22 cellular contexts compared by ENCODE assay signal in the genomic region with DNA sequence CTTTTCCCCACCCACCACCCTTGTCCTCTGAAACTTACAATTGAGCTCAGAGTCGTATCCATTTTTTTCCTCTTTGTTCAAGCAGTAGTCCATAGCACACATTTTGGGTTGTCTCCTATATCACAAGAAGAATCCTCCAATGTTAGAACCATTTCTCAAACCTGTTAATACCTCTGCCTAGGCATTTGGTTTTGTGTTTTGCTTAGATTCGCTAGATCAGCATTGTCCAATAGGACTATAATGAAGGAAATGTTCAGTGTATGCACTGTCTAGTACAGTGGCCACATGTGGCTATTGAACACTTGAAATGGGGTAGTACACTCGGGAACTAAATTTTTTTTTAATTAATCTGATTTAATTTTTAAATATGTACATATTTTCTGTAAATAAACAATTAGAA. TPM values are rescaled to one million over a fixed set of nuclear protein-coding genes. Genes with fewer than 3 reads are reported as not detected.
DNase-seq lines count a peak whose midpoint lies in the region; ATAC-seq, FAIRE-seq and TF ChIP-seq lines count a peak whose summit lies in the region.
"Had no signal": no experiment of that assay in that cellular context is flagged by ENCODE, and none has a peak within 500 bp of the region (broad histone marks: within the 10 kb centered on the region; RNA-seq: fewer than 3 reads in every experiment).

No MANE protein-coding gene starts in this region.

- H3K9ac ChIP-seq in K562 (ENCODE audit: insufficient read depth in 1 of 2, low read depth in 2 of 2, low read length in 2 of 2), result peak overlapping the region in 1 of 2 experiments; percentile 25; a peak in 2 of 4 replicates
- H3K9ac ChIP-seq: BLaER1 treated with 17β-estradiol and CSF1 and Interleukin-3, amounts not matched to agents 10 nM and 100 nM had no signal

- no peak overlapping the region for H3K4me3 ChIP-seq in A549
- H3K4me3 ChIP-seq in HEK293 (ENCODE audit: low read depth, low read length), result no peak overlapping the region
- no peak overlapping the region for H3K4me3 ChIP-seq in K562
- no peak overlapping the region for H3K4me3 ChIP-seq in neutrophil (ENCODE audit: low read depth in 1 of 2, low read length in 1 of 2)
- no peak overlapping the region for H3K4me3 ChIP-seq in aorta (ENCODE audit: low read length in 2 of 2)
- H3K4me3 ChIP-seq: BLaER1 treated with 17β-estradiol and CSF1 and Interleukin-3, amounts not matched to agents 10 nM and 100 nM; GM12878; HAP-1 had no signal

- CTCF ChIA-PET in A549 (lab: Yijun Ruan, JAX) (interaction anchor here (0.7 to 3.1 kb wide), 7 partner anchors 9 to 194 kb away, joined by 3 to 17 read pairs (median 4); no protein-coding TSS in a partner anchor), HEK293 (lab: Yijun Ruan, JAX) (interaction anchor here (1.7 kb wide), 1 partner anchor 13 kb away, joined by 3 read pairs; a partner anchor contains a TSS), K562 (lab: Yijun Ruan, JAX; ENCODE audit: low intra/inter-chr PET ratio) (no interaction called here)

- H2AFZ ChIP-seq in K562 (ENCODE audit: low read depth, low read length), result peak overlapping the region; percentile 53; the same call in 1 of the 2 replicates

- BruUV-seq in K562 (replicated peaks; lab: Mats Ljungman, UMichigan), result no TSS peak

- FAIRE-seq in A549 (lab: Jason Lieb, UNC), result peak; percentile 56
- no peak for FAIRE-seq in K562 (lab: Jason Lieb, UNC)
- FAIRE-seq: D721Med, GM12878, GM19239, H54 had no signal

- POLR2A ChIA-PET in A549 (lab: Yijun Ruan, JAX), result interaction anchor here (1.1 to 1.2 kb wide), 2 partner anchors 12 to 44 kb away, joined by 4 to 5 read pairs; a partner anchor contains a TSS
- POLR2A ChIA-PET in HEK293 (lab: Yijun Ruan, JAX), result interaction anchor here (1.4 to 3.1 kb wide), 2 partner anchors 13 to 163 kb away, joined by 5 to 20 read pairs; a partner anchor contains a TSS
- POLR2A ChIA-PET in K562 (lab: Yijun Ruan, JAX), result interaction anchor here (0.7 to 2.7 kb wide), 2 partner anchors 13 to 22 kb away, joined by 3 to 18 read pairs; a partner anchor contains a TSS

- TF ChIP-seq RAD21 in A549 (conservative IDR thresholded peaks at IDR 0.05 in 1 of 2, IDR thresholded peaks at IDR 0.05 in 1 of 2) (no peak), K562 (CRISPR knock-in tag; conservative IDR thresholded peaks at IDR 0.05 in 1 of 2, IDR thresholded peaks at IDR 0.05 in 1 of 2) (no peak)

- H3K27ac ChIP-seq in A549 (no peak overlapping the region), HEK293 (ENCODE audit: extremely low read depth, low read depth, low read length) (no peak overlapping the region), K562 (ENCODE audit: extremely low read depth, low read depth, low read length) (peak overlapping the region; percentile 62; the same call in 2 of the 3 replicates), neutrophil (peak overlapping the region; percentile 42), aorta (ENCODE audit: low read depth in 1 of 2, low read length in 2 of 2) (no peak overlapping the region)
- H3K27ac ChIP-seq: BLaER1 treated with 17β-estradiol and CSF1 and Interleukin-3, amounts not matched to agents 10 nM and 100 nM had no signal

- DNase-seq in A549 (ENCODE audit: low read depth in 1 of 2, low spot score in 1 of 2) (no peak), K562 (ENCODE audit: extremely low read depth in 1 of 4, low spot score in 3 of 4) (peak in 1 of 4 experiments; percentile 30), Ammon's horn (ENCODE audit: low spot score) (no peak), aorta (no peak)
- no peak for DNase-seq in effector CD8-positive, alpha-beta T cell (lab: John Stamatoyannopoulos, UW)
- DNase-seq: BE2C; CD4-positive, alpha-beta T cell; CD8-positive, alpha-beta memory T cell; DMS 273 treated with DMSO at 0.1 percent for 48 hours; DMS79; EL; GDM1; GOT3 had no signal

- TF ChIP-seq EP300 in A549 (IDR thresholded peaks at IDR 0.05) (no peak), K562 (IDR thresholded peaks at IDR 0.05; ENCODE audit: low read length) (no peak)

- peaks cover 17% of the 10 kb centered on the region; the same call in 2 of the 3 replicates for H3K79me2 ChIP-seq in K562 (ENCODE audit: control insufficient read depth, insufficient read depth, low read length)

- TF ChIP-seq CTCF in A549 (IDR thresholded peaks at IDR 0.05), result no peak
- no peak for TF ChIP-seq CTCF in HEK293 (tag by site-specific recombination; IDR thresholded peaks at IDR 0.05)
- no peak for TF ChIP-seq CTCF in K562 (IDR thresholded peaks at IDR 0.05 in 2 of 3, conservative IDR thresholded peaks at IDR 0.05 in 1 of 3; ENCODE audit: insufficient read depth in 2 of 3, low read depth in 1 of 3, low read length in 3 of 3)
- no peak for TF ChIP-seq CTCF in neutrophil (IDR thresholded peaks at IDR 0.05)

- no peaks in the 10 kb centered on the region for H3K27me3 ChIP-seq in K562 (ENCODE audit: control insufficient read depth in 2 of 2, insufficient read depth in 2 of 2, low read length in 2 of 2)
- no peaks in the 10 kb centered on the region for H3K27me3 ChIP-seq in neutrophil
- H3K27me3 ChIP-seq in aorta (ENCODE audit: control insufficient read depth in 1 of 2, insufficient read depth in 2 of 2, low read length in 1 of 2), result no peaks in the 10 kb centered on the region
- H3K27me3 ChIP-seq: BE2C; BLaER1 treated with 17β-estradiol and CSF1 and Interleukin-3, amounts not matched to agents 10 nM and 100 nM had no signal

- H3K4me2 ChIP-seq in A549 (no peak overlapping the region), K562 (ENCODE audit: insufficient read depth, low read length) (peak overlapping the region; percentile 32; the same call in 1 of the 2 replicates)
- H3K4me2 ChIP-seq: BLaER1 treated with 17β-estradiol and CSF1 and Interleukin-3, amounts not matched to agents 10 nM and 100 nM had no signal

- H3K36me3 ChIP-seq in HEK293 (ENCODE audit: control insufficient read depth in 2 of 2, insufficient read depth in 1 of 2, low read length in 2 of 2), result peaks cover 49 to 93% of the 10 kb centered on the region in 2 experiments
- peaks cover 51% of the 10 kb centered on the region for H3K36me3 ChIP-seq in K562 (ENCODE audit: control insufficient read depth, insufficient read depth, low read length)
- H3K36me3 ChIP-seq in neutrophil, result peaks cover 5% of the 10 kb centered on the region
- H3K36me3 ChIP-seq in aorta (ENCODE audit: control insufficient read depth in 1 of 2, insufficient read depth in 2 of 2, low read length in 1 of 2), result peaks cover 0 to 2% of the 10 kb centered on the region in 2 donors

- in situ Hi-C loops in K562 (cut with MboI), result no loop called here

- no peaks in the 10 kb centered on the region for H3K9me3 ChIP-seq in A549
- no peaks in the 10 kb centered on the region for H3K9me3 ChIP-seq in HEK293 (ENCODE audit: control insufficient read depth, insufficient read depth, low read depth, low read length)
- no peaks in the 10 kb centered on the region for H3K9me3 ChIP-seq in K562 (replicated peaks; ENCODE audit: control insufficient read depth, insufficient read depth, low read depth, low read length)
- no peaks in the 10 kb centered on the region for H3K9me3 ChIP-seq in neutrophil
- no peaks in the 10 kb centered on the region for H3K9me3 ChIP-seq in aorta (ENCODE audit: control insufficient read depth, low read length)
- H3K9me3 ChIP-seq: BE2C, HAP-1 had no signal

- 90% methylated on average over 3 of the region's 3 CpGs for WGBS in A549 (ENCODE audit: missing lambda C conversion rate)
- WGBS in K562 (ENCODE audit: insufficient coverage, low coverage, missing lambda C conversion rate), result 31% methylated on average over 3 of the region's 3 CpGs
- 90 to 92% methylated on average over 3 of the region's 3 CpGs for WGBS in aorta, 2 donors

- H3K9me1 ChIP-seq in K562 (ENCODE audit: control insufficient read depth, insufficient read depth, low read length), result no peaks in the 10 kb centered on the region

- no peak for TF ChIP-seq POLR2A in A549 (IDR thresholded peaks at IDR 0.05; ENCODE audit: low read length)
- no peak for TF ChIP-seq POLR2A in K562 (conservative IDR thresholded peaks at IDR 0.05)

- H4K20me1 ChIP-seq in K562 (replicated peaks; ENCODE audit: control insufficient read depth, insufficient read depth, low read length), result no peaks in the 10 kb centered on the region
- H4K20me1 ChIP-seq: BLaER1 treated with 17β-estradiol and CSF1 and Interleukin-3, amounts not matched to agents 10 nM and 100 nM had no signal

- H3K4me1 ChIP-seq in A549 (no peaks in the 10 kb centered on the region), HEK293 (ENCODE audit: control insufficient read depth, insufficient read depth, low read length) (no peaks in the 10 kb centered on the region), K562 (replicated peaks in 1 of 2; ENCODE audit: control insufficient read depth in 2 of 2, insufficient read depth in 2 of 2, low read length in 2 of 2) (peaks cover 25 to 30% of the 10 kb centered on the region in 2 experiments), neutrophil (ENCODE audit: control insufficient read depth in 1 of 2, insufficient read depth in 1 of 2, low read depth in 1 of 2, low read length in 1 of 2) (peaks cover 43 to 44% of the 10 kb centered on the region in 2 experiments), aorta (ENCODE audit: control insufficient read depth in 1 of 2, insufficient read depth in 2 of 2, low read length in 2 of 2) (no peaks in the 10 kb centered on the region)

- ATAC-seq in A549 (no peak), K562 (no peak), GM19324 (IDR thresholded peaks at IDR 0.05; ENCODE audit: low FRiP score, unreplicated experiment) (no peak), aorta (ENCODE audit: low FRiP score) (no peak)
- ATAC-seq: GM12878 had no signal

- intact Hi-C loops in K562 (cut with micrococcal nuclease), result no loop called here
- intact Hi-C loops in aorta (cut with DNase I), result no loop called here

RNA-seq across cellular contexts. Expression of a gene that starts 12.6 kb away (rescaled TPM):
- polyA plus RNA-seq in A549 (2011; rRNA removed) (28.9 and 29.6 TPM in 2 replicates), A549 (2017; fragmentation: RNase III; extraction: RNeasy Plus Mini Kit Qiagen cat#74134 plus additional on column Dnase treatment) (14.9 to 16.6 TPM (median 15.7 TPM) in 3 replicates), K562 (2011; rRNA removed) (37.2 and 38.3 TPM in 2 replicates), K562 (2014; fragmentation: Illumina TruSeq; extraction: Trizol) (25.0 and 31.5 TPM in 2 replicates), K562 (2014; fragmentation: Nextera tagmentation; extraction: Ambion mirVana) (1 to 10 TPM; 4.7 to 6.0 TPM), K562 (2014; rRNA removed) (30.8 and 32.0 TPM in 2 replicates), aorta (10 to 100 TPM in 1 of 2 donors, 1 to 10 TPM in 1; 5.9 to 12.7 TPM)
- polyA plus RNA-seq in A549 (2012; cell fraction: cytosol; rRNA removed), result 22.4 and 26.1 TPM in 2 replicates
- polyA plus RNA-seq in A549 (2012; cell fraction: nucleus; rRNA removed), result 63.6 and 79.2 TPM in 2 replicates
- polyA minus RNA-seq in A549 (2011; rRNA and poly(A)+ RNA removed), result 39.7 and 51.2 TPM in 2 replicates
- 95.7 and 203 TPM in 2 replicates for total RNA-seq in K562 (2011; cell fraction: chromatin; rRNA removed; ENCODE audit: low replicate concordance)
- total RNA-seq in K562 (2011; cell fraction: nucleolus; rRNA removed), result 66.5 and 77.7 TPM in 2 replicates
- 69.9 and 110 TPM in 2 replicates for total RNA-seq in K562 (2011; cell fraction: nucleoplasm; rRNA removed)
- total RNA-seq in K562 (2014; rRNA removed) (18.8 and 39.7 TPM in 2 replicates), K562 (2014; rRNA removed; fragmentation: Illumina TruSeq; extraction: Trizol) (22.0 and 33.9 TPM in 2 replicates), K562 (2015; rRNA removed; fragmentation: Illumina TruSeq; extraction: Trizol) (19.4 and 20.8 TPM in 2 replicates), K562 (2021) (35.2 and 39.2 TPM in 2 replicates), aorta (10 to 100 TPM; 33.5 to 47.6 TPM)
- 29.9 and 36.1 TPM in 2 replicates for polyA plus RNA-seq in K562 (2011; cell fraction: cytosol; rRNA removed)
- 148 and 257 TPM in 2 replicates for polyA plus RNA-seq in K562 (2011; cell fraction: nucleus; rRNA removed)
- 13.8 and 24.8 TPM in 2 replicates for polyA plus RNA-seq in K562 (2012)
- 77.5 and 87.2 TPM in 2 replicates for polyA minus RNA-seq in K562 (2011; rRNA and poly(A)+ RNA removed)
- polyA minus RNA-seq in K562 (2011; cell fraction: cytosol; rRNA and poly(A)+ RNA removed), result 28.4 and 34.1 TPM in 2 replicates
- polyA minus RNA-seq in K562 (2011; cell fraction: nucleus; rRNA and poly(A)+ RNA removed), result 93.3 and 118 TPM in 2 replicates

Comparison
In these comparisons a context has a peak if more than half of its experiments do, and no peak if none do; other contexts are left out.
1. H3K27ac ChIP-seq: peak in K562 (single experiment) and neutrophil (single experiment); none in A549 (0 of 2), HEK293 (single experiment) and aorta (0 of 2).